In the genomic region with DNA sequence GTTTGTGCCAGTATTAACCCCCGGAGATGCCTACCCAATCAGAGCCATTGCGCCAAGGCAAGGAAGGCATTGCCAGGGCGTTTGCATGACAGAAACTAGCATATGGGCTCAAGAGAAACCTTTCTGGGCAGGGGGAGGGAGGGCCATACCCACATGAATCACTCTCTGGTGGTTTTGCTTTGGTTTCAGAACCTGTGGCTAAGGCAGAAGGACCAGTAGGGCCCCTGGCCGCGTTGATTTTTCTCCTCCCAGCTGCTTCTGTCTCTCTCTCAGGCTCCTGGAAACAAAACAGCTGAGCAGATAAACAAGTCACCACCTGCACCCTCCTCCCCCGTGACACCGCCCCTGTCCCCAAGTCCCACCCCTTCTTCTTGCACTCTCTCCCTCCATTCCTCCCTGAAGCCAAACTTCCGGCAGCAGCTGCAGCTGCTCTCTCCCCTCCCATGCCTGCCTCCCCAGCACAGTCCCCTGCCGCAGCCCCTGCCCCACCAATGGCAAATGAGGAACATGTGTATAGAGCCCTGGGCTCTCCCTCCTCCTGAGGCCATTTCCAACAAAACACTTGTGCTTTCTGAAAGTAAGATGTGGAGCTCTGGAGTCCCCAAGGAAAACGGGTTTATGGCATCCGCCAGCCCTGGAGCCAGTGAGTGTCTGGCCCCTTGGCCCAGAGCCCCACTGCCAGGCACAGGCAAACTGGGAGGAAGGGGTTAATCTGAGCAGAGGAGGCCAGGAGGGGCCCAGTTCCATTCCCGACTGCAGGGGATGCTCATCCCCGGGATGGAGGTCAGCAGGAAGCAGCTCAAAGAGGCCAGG, we compare ENCODE assay signal across 8 cellular contexts. TPM values are rescaled to one million over a fixed set of nuclear protein-coding genes. Genes with fewer than 3 reads are reported as not detected.
A peak's percentile ranks its signal among the peaks of the same experiment; 100 is the strongest.
DNase-seq lines count a peak whose midpoint lies in the region; ATAC-seq and FAIRE-seq lines count a peak whose summit lies in the region.

No MANE protein-coding gene starts in this region.

- H3K27ac ChIP-seq in caudate nucleus (ENCODE audit: low read depth, low read length): peak overlapping the region; percentile 95

- DNase-seq in NCI-H1417 (lab: John Stamatoyannopoulos, UW): peak; percentile 68 to 96 (median 88)
- DNase-seq in T-cell: peak in 32 of 34 experiments; percentile 13 to 65 (median 32)
- DNase-seq in caudate nucleus (lab: John Stamatoyannopoulos, UW): peak in 17 of 61 donors; percentile 7 to 57 (median 21)
- peak; percentile 28 for DNase-seq in midbrain (lab: John Stamatoyannopoulos, UW)
- peak; percentile 64 for DNase-seq in stimulated activated naive CD8-positive, alpha-beta T cell treated with anti-CD3 and anti-CD28 coated beads, Interleukin-15, Interleukin-2, amounts not matched to agents 100 U/mL and 50 U/mL, for 24 hours
- no peak for DNase-seq in HTR-8/SVneo (ENCODE audit: insufficient read length, low spot score)

- POLR2A ChIA-PET in T-cell (lab: Charles Lee): no interaction called here

- peak overlapping the region; percentile 87 to 88 for H3K27ac Mint-ChIP-seq in T-cell

- no peaks in the 10 kb centered on the region for H3K36me3 Mint-ChIP-seq in T-cell

- CTCF ChIA-PET in T-cell (lab: Charles Lee): interaction anchor here in 1 of 2 donors (0.7 kb wide), 1 partner anchor 33 kb away, joined by 8 read pairs; no protein-coding TSS in a partner anchor

- no peaks in the 10 kb centered on the region for H3K9me3 Mint-ChIP-seq in T-cell

- H3K4me3 Mint-ChIP-seq in T-cell: peak overlapping the region; percentile 29 to 70 (median 54)

- H3K4me1 Mint-ChIP-seq in T-cell: peaks cover 22 to 31% (median 24%) of the 10 kb centered on the region in 3 donors

- peak; percentile 72 for ATAC-seq in GM18858 (IDR thresholded peaks at IDR 0.05; ENCODE audit: unreplicated experiment)
- ATAC-seq in HG02798 (IDR thresholded peaks at IDR 0.05; ENCODE audit: poor library complexity, unreplicated experiment): peak; percentile 92
- peak; percentile 90 to 97 (median 94) for ATAC-seq in T-cell (replicated peaks in 1 of 4)
- ATAC-seq in stimulated activated naive CD8-positive, alpha-beta T cell treated with anti-CD3 and anti-CD28 coated beads, Interleukin-15, Interleukin-2, amounts not matched to agents 100 U/mL and 50 U/mL, for 24 hours: peak; percentile 95

- no peaks in the 10 kb centered on the region for H3K27me3 Mint-ChIP-seq in T-cell

- no peak for FAIRE-seq in HTR-8/SVneo (lab: Jason Lieb, UNC)

RNA-seq across cellular contexts. Expression of a gene that starts 39.0 kb away (rescaled TPM):
- total RNA-seq in T-cell: 100 to 1,000 TPM in 3 of 5 donors, 10 to 100 TPM in 2; 88.0 to 146 (median 117) TPM
